Comparison of ENCODE assay signal across 8 cellular contexts in genomic region chr16:79602615-79603014, GRCh38. TPM values are rescaled to one million over a fixed set of nuclear protein-coding genes. Genes with fewer than 3 reads are reported as not detected.
DNase-seq lines count a peak whose midpoint lies in the region; ATAC-seq and TF ChIP-seq lines count a peak whose summit lies in the region.

No MANE protein-coding gene starts in this region.

- H3K56ac ChIP-seq in mesendoderm (ENCODE audit: low read length) = peak overlapping the region; percentile 53

- peak overlapping the region; percentile 85 to 95 for H3K4me3 Mint-ChIP-seq in activated T-cell treated with anti-CD3 and anti-CD28 coated beads, Interleukin-2, amount 50 U/mL, for 72 hours

- H3K4me3 ChIP-seq in brain microvascular endothelial cell (ENCODE audit: low read depth, low read length) (peak overlapping the region; percentile 26), mesendoderm (ENCODE audit: low read length) (no peak overlapping the region), thoracic aorta (peak overlapping the region; percentile 90)

- H3K18ac ChIP-seq in mesendoderm (ENCODE audit: low read length) = no peak overlapping the region

- TF ChIP-seq CTCF in brain microvascular endothelial cell (IDR thresholded peaks at IDR 0.05; ENCODE audit: low read depth, low read length, missing control alignments) = no peak
- no peak for TF ChIP-seq CTCF in thoracic aorta (IDR thresholded peaks at IDR 0.05)

- no peaks in the 10 kb centered on the region for H3K9me3 Mint-ChIP-seq in activated T-cell treated with anti-CD3 and anti-CD28 coated beads, Interleukin-2, amount 50 U/mL, for 72 hours

- no peak overlapping the region for H2BK5ac ChIP-seq in mesendoderm (ENCODE audit: low read length)

- H3K36me3 Mint-ChIP-seq in activated T-cell treated with anti-CD3 and anti-CD28 coated beads, Interleukin-2, amount 50 U/mL, for 72 hours (ENCODE audit: insufficient read depth in 2 of 2) = peaks cover 7 to 23% of the 10 kb centered on the region in 2 donors

- no peak overlapping the region for H3K4me2 ChIP-seq in mesendoderm (ENCODE audit: low read length)

- WGBS in mesendoderm (ENCODE audit: extremely low coverage, insufficient coverage, low lambda C conversion rate) = no CpG with 5 or more reads among the region's 5 CpGs

- peak overlapping the region; percentile 9 for H3K4ac ChIP-seq in mesendoderm (ENCODE audit: low read depth, low read length)

- H3K79me1 ChIP-seq in mesendoderm (ENCODE audit: low read length) = no peaks in the 10 kb centered on the region

- H3K4me1 ChIP-seq in mesendoderm (ENCODE audit: control insufficient read depth, low read depth, low read length) (peaks cover 2% of the 10 kb centered on the region), thoracic aorta (ENCODE audit: control insufficient read depth in 1 of 2, low read depth in 2 of 2) (peaks cover 0 to 25% of the 10 kb centered on the region in 2 donors)

- H3K23ac ChIP-seq in mesendoderm (ENCODE audit: low read length) = no peak overlapping the region

- H4K5ac ChIP-seq in mesendoderm (ENCODE audit: low read length) = no peak overlapping the region

- no peak overlapping the region for H2BK15ac ChIP-seq in mesendoderm (replicated peaks; ENCODE audit: low read depth)

- H3K27me3 ChIP-seq in brain microvascular endothelial cell (replicated peaks) = no peaks in the 10 kb centered on the region
- no peaks in the 10 kb centered on the region for H3K27me3 ChIP-seq in mesendoderm (ENCODE audit: insufficient read depth, low read length, poor library complexity)
- no peaks in the 10 kb centered on the region for H3K27me3 ChIP-seq in thoracic aorta (replicated peaks; ENCODE audit: insufficient read depth)

- no peak overlapping the region for H2BK120ac ChIP-seq in mesendoderm (ENCODE audit: low read depth, low read length)

- H3K36me3 ChIP-seq in brain microvascular endothelial cell (replicated peaks) (no peaks in the 10 kb centered on the region), mesendoderm (ENCODE audit: control insufficient read depth, insufficient read depth, low read length) (no peaks in the 10 kb centered on the region), thoracic aorta (no peaks in the 10 kb centered on the region)

- in situ Hi-C loops in brain microvascular endothelial cell (cut with HindIII; ENCODE audit: low pct_ligation_motif_present, low sequenced_read_pairs) = no loop called here

- no peaks in the 10 kb centered on the region for H3K79me2 ChIP-seq in mesendoderm (ENCODE audit: control insufficient read depth, insufficient read depth, low read length)

- peak in 1 of 2 donors; percentile 18 for ATAC-seq in activated T-cell treated with anti-CD3 and anti-CD28 coated beads, Interleukin-2, amount 50 U/mL, for 72 hours (replicated peaks in 1 of 2)
- ATAC-seq in thoracic aorta (ENCODE audit: insufficient number of reproducible peaks, low FRiP score, low read depth) = no peak

- H4K8ac ChIP-seq in mesendoderm (ENCODE audit: low read depth, low read length) = no peak overlapping the region

- H3K4me1 Mint-ChIP-seq in activated T-cell treated with anti-CD3 and anti-CD28 coated beads, Interleukin-2, amount 50 U/mL, for 72 hours (ENCODE audit: low read depth) = peaks cover 51% of the 10 kb centered on the region

- H3K27me3 Mint-ChIP-seq in activated T-cell treated with anti-CD3 and anti-CD28 coated beads, Interleukin-2, amount 50 U/mL, for 72 hours (ENCODE audit: low read depth) = peaks cover 47% of the 10 kb centered on the region

- H2AK5ac ChIP-seq in mesendoderm (ENCODE audit: low read length) = no peak overlapping the region

- H3K27ac ChIP-seq in brain microvascular endothelial cell = no peak overlapping the region
- H3K27ac ChIP-seq in mesendoderm (ENCODE audit: low read depth, low read length) = no peak overlapping the region
- no peak overlapping the region for H3K27ac ChIP-seq in thoracic aorta

- H3K9me3 ChIP-seq in thoracic aorta = no peaks in the 10 kb centered on the region

- no peak overlapping the region for H3K9ac ChIP-seq in mesendoderm (ENCODE audit: low read length)

- H3K27ac Mint-ChIP-seq in activated T-cell treated with anti-CD3 and anti-CD28 coated beads, Interleukin-2, amount 50 U/mL, for 72 hours = peak overlapping the region; percentile 66

- peak in 1 of 2 donors; percentile 11 for DNase-seq in activated T-cell treated with anti-CD3 and anti-CD28 coated beads, Interleukin-2, amount 50 U/mL, for 72 hours
- no peak for DNase-seq in activated T-cell treated with anti-CD3 and anti-CD28 coated beads for 4 hours
- DNase-seq in brain microvascular endothelial cell = no peak
- no peak for DNase-seq in mesendoderm
- no peak for DNase-seq in thoracic aorta (ENCODE audit: low spot score)
- no peak for DNase-seq in amygdala (lab: John Stamatoyannopoulos, UW)
- DNase-seq in NCI-H1694 (lab: John Stamatoyannopoulos, UW) = no peak
- no peak for DNase-seq in NCI-H2196 (lab: John Stamatoyannopoulos, UW; ENCODE audit: unreplicated experiment)

RNA-seq across cellular contexts. Expression of gene MAF, which starts 2.1 kb away (rescaled TPM):
- total RNA-seq in activated T-cell treated with anti-CD3 and anti-CD28 coated beads, Interleukin-2, amount 50 U/mL, for 72 hours = 100 to 1,000 TPM in 1 of 2 donors, 10 to 100 TPM in 1; 46.7 to 208 TPM
- polyA plus RNA-seq in mesendoderm (2013, experiment 1 of 2) = 0.37 TPM
- 0.39 TPM for polyA plus RNA-seq in mesendoderm (2013, experiment 2 of 2)
- total RNA-seq in thoracic aorta = 10 to 100 TPM; 20.0 to 41.8 TPM
